20 cellular contexts compared by ENCODE assay signal in the genomic region with DNA sequence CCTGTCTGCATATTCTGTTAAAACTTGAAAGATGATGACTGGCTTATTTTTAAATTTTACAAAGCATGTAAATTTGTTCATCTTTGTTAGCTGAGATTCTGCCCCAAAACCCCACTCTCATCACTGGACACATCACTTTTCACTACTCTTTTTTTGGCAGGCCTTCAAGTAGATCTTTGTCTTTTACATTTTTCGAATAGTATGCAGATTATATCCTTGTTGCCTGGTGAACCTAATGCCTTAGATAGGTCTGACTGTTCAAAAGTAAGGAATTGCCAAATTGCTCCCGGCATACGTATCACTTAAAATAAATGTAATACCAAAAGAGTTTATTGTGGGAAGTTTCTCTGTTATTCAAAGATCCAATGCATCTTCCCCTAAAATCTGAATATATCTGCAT.
A peak's percentile ranks its signal among the peaks of the same experiment; 100 is the strongest.
DNase-seq lines count a peak whose midpoint lies in the region; ATAC-seq, FAIRE-seq and TF ChIP-seq lines count a peak whose summit lies in the region.
"Had no signal": no experiment of that assay in that cellular context is flagged by ENCODE, and none has a peak within 500 bp of the region (broad histone marks: within the 10 kb centered on the region; RNA-seq: fewer than 3 reads in every experiment).

No MANE protein-coding gene starts in this region.

- peaks cover 11% of the 10 kb centered on the region for H3K4me1 Mint-ChIP-seq in astrocyte (ENCODE audit: low read depth, unreplicated experiment)

- no peak overlapping the region for H3K4me3 Mint-ChIP-seq in astrocyte (ENCODE audit: unreplicated experiment)

- no peak overlapping the region for H2AFZ ChIP-seq in astrocyte (ENCODE audit: low read depth, low read length)

- no peaks in the 10 kb centered on the region for H3K27me3 Mint-ChIP-seq in astrocyte (ENCODE audit: low read depth, unreplicated experiment)

- H3K36me3 Mint-ChIP-seq in astrocyte (ENCODE audit: low read depth, unreplicated experiment): no peaks in the 10 kb centered on the region

- DNase-seq in EH (ENCODE audit: low read depth) (peak; percentile 82), HCEC 1CT (peak; percentile 55), astrocyte (ENCODE audit: low read depth) (peak; percentile 75), fibroblast of the conjunctiva (ENCODE audit: low read depth) (peak; percentile 30), BE2C (no peak), left lung (no peak)
- DNase-seq: C1 segment of cervical spinal cord, DMS79, GDM1, NCI-H1105, NCI-H2081, NCI-H2171 treated with DMSO at 0.1 percent for 48 hours, NCI-H446 treated with DMSO at 0.1 percent for 48 hours, NCI-H69, Peyer's patch had no signal

- H3K36me3 ChIP-seq in astrocyte (ENCODE audit: insufficient read depth, low read length) (no peaks in the 10 kb centered on the region), BE2C (no peaks in the 10 kb centered on the region), left lung (no peaks in the 10 kb centered on the region)
- H3K36me3 ChIP-seq: HAP-1, Peyer's patch, SJSA1 had no signal

- ATAC-seq in HG03159 (IDR thresholded peaks at IDR 0.05; ENCODE audit: unreplicated experiment) (no peak), GM19467 (IDR thresholded peaks at IDR 0.05; ENCODE audit: unreplicated experiment) (no peak), left lung (no peak)

- TF ChIP-seq CTCF in astrocyte (IDR thresholded peaks at IDR 0.05; ENCODE audit: insufficient read depth, low read depth, low read length) (no peak), BE2C (IDR thresholded peaks at IDR 0.05; ENCODE audit: low read depth, low read length) (no peak), left lung (IDR thresholded peaks at IDR 0.05) (no peak)

- no peaks in the 10 kb centered on the region for H3K9me3 Mint-ChIP-seq in astrocyte (ENCODE audit: unreplicated experiment)

- intact Hi-C loops in left lung (cut with DNase I): no loop called here

- H3K9me3 ChIP-seq in astrocyte (ENCODE audit: insufficient read depth, low read depth, low read length) (no peaks in the 10 kb centered on the region), BE2C (no peaks in the 10 kb centered on the region), left lung (no peaks in the 10 kb centered on the region)
- H3K9me3 ChIP-seq: HAP-1, Peyer's patch, SJSA1 had no signal

- no peaks in the 10 kb centered on the region for H3K27me3 ChIP-seq in astrocyte (ENCODE audit: insufficient read depth, low read length)
- no peaks in the 10 kb centered on the region for H3K27me3 ChIP-seq in BE2C
- H3K27me3 ChIP-seq in left lung: no peaks in the 10 kb centered on the region
- H3K27me3 ChIP-seq: Peyer's patch, SJSA1 had no signal

- H3K27ac ChIP-seq in astrocyte (ENCODE audit: low read depth, low read length) (no peak overlapping the region), left lung (no peak overlapping the region)
- H3K27ac ChIP-seq: Peyer's patch had no signal

- no peaks in the 10 kb centered on the region for H4K20me1 ChIP-seq in astrocyte (ENCODE audit: insufficient read depth, low read length)

- H3K79me2 ChIP-seq in astrocyte (ENCODE audit: insufficient read depth, low read length): no peaks in the 10 kb centered on the region

- no peak for FAIRE-seq in astrocyte (lab: Jason Lieb, UNC)
- FAIRE-seq: D721Med had no signal

- peak overlapping the region; percentile 10 for H3K4me2 ChIP-seq in astrocyte (ENCODE audit: low read length)

- H3K4me3 ChIP-seq in astrocyte (ENCODE audit: insufficient read depth, low read depth, low read length) (no peak overlapping the region), BE2C (ENCODE audit: low read depth, low read length) (no peak overlapping the region), left lung (no peak overlapping the region)
- H3K4me3 ChIP-seq: HAP-1, Peyer's patch, SJSA1 had no signal

- no peak overlapping the region for H3K9ac ChIP-seq in astrocyte (ENCODE audit: low read length)

- H3K27ac Mint-ChIP-seq in astrocyte (ENCODE audit: unreplicated experiment): no peak overlapping the region

- H3K4me1 ChIP-seq in astrocyte (ENCODE audit: insufficient read depth, low read length) (peaks cover 33% of the 10 kb centered on the region), BE2C (no peaks in the 10 kb centered on the region), left lung (peaks cover 0 to 3% of the 10 kb centered on the region in 2 donors)
- H3K4me1 ChIP-seq: HAP-1 had no signal

Comparison
In these comparisons a context has a peak if more than half of its experiments do, and no peak if none do; other contexts are left out.
1. DNase-seq: peak in EH (single experiment), HCEC 1CT (single experiment), astrocyte (single experiment) and fibroblast of the conjunctiva (single experiment); none in BE2C (single experiment) and left lung (0 of 2).